Comparison of ENCODE assay signal across 29 cellular contexts in genomic region chr17:57540596-57540995, GRCh38.
DNase-seq lines count a peak whose midpoint lies in the region; ATAC-seq and TF ChIP-seq lines count a peak whose summit lies in the region.
"Had no signal": no experiment of that assay in that cellular context is flagged by ENCODE, and none has a peak within 500 bp of the region (broad histone marks: within the 10 kb centered on the region; RNA-seq: fewer than 3 reads in every experiment).

No MANE protein-coding gene starts in this region.

- no peaks in the 10 kb centered on the region for H3K36me3 Mint-ChIP-seq in WTC11
- H3K36me3 Mint-ChIP-seq: mesothelial cell of epicardium; natural killer cell treated with Interleukin-12 subunit alpha and Interleukin-12 subunit beta and Interleukin-15 and Interleukin-18, amount 100 ng/mL, for 72 hours had no signal

- H3K36me3 ChIP-seq in KMS-11 (ENCODE audit: insufficient read depth) (no peaks in the 10 kb centered on the region), hepatocyte (replicated peaks; ENCODE audit: insufficient read depth, low read depth) (no peaks in the 10 kb centered on the region), transverse colon (no peaks in the 10 kb centered on the region)
- H3K36me3 ChIP-seq: left ventricle myocardium inferior had no signal

- POLR2A ChIA-PET in WTC11 (lab: Charles Lee) (interaction anchor here (0.6 kb wide), 1 partner anchor 107 kb away, joined by 6 read pairs; no protein-coding TSS in a partner anchor), HEK293T (lab: Yijun Ruan, JAX) (no interaction called here)

- intact Hi-C loops in transverse colon (cut with DNase I; ENCODE audit: low total_unique reads): no loop called here

- H3K27ac ChIP-seq in KMS-11 (peak overlapping the region; percentile 79), hepatocyte (peak overlapping the region; percentile 86), transverse colon (no peak overlapping the region)
- H3K27ac ChIP-seq: foreskin keratinocyte had no signal

- H3K4me3 Mint-ChIP-seq in WTC11: no peak overlapping the region
- H3K4me3 Mint-ChIP-seq: activated naive CD8-positive, alpha-beta T cell treated with anti-CD3 and anti-CD28 coated beads, Interleukin-2, amount 10 ng/mL, durations not matched to agents 7 days and 5 days; CD8-positive, alpha-beta memory T cell; mesothelial cell of epicardium; natural killer cell treated with Interleukin-12 subunit alpha and Interleukin-12 subunit beta and Interleukin-15 and Interleukin-18, amount 100 ng/mL, for 72 hours had no signal

- H3K27ac Mint-ChIP-seq in WTC11: no peak overlapping the region
- H3K27ac Mint-ChIP-seq: activated naive CD8-positive, alpha-beta T cell treated with anti-CD3 and anti-CD28 coated beads, Interleukin-2, amount 10 ng/mL, durations not matched to agents 7 days and 5 days; mesothelial cell of epicardium had no signal

- no peak for TF ChIP-seq POLR2A in transverse colon (IDR thresholded peaks at IDR 0.05)

- H3K4me2 ChIP-seq in KMS-11 (peak overlapping the region; percentile 79), hepatocyte (no peak overlapping the region)

- H2AFZ ChIP-seq in KMS-11 (ENCODE audit: low read depth) (no peak overlapping the region), hepatocyte (no peak overlapping the region)
- H2AFZ ChIP-seq: parathyroid adenoma had no signal

- TF ChIP-seq EP300 in transverse colon (IDR thresholded peaks at IDR 0.05; ENCODE audit: low read depth): no peak

- H3K4me1 Mint-ChIP-seq in WTC11: peaks cover 49% of the 10 kb centered on the region

- 0 out of 2 replicates have a peak, but pooled peaks have one; percentile 25 for ATAC-seq in WTC11
- ATAC-seq: foreskin keratinocyte; natural killer cell treated with Interleukin-12 subunit alpha and Interleukin-12 subunit beta and Interleukin-15 and Interleukin-18, amount 100 ng/mL, for 72 hours; right cardiac atrium; Right ventricle myocardium inferior had no signal

- no peak for DNase-seq in WTC11 (ENCODE audit: low spot score)
- DNase-seq in hepatocyte (ENCODE audit: low spot score): no peak
- DNase-seq in transverse colon: peak; percentile 18
- DNase-seq in HEK293T (ENCODE audit: extremely low spot score): no peak
- DNase-seq in NOMO-1 treated with DMSO at 0.1 percent for 48 hours (lab: John Stamatoyannopoulos, UW; ENCODE audit: unreplicated experiment): no peak
- DNase-seq in effector CD4-positive, alpha-beta T cell: no peak
- DNase-seq: activated CD4-positive, alpha-beta T cell treated with anti-CD3 and anti-CD28 coated beads, Interleukin-2, amount 50 U/mL, for 4 hours; activated CD4-positive, CD25-positive, alpha-beta regulatory T cell; activated CD8-positive, alpha-beta memory T cell treated with anti-CD3 and anti-CD28 coated beads, Interleukin-2, amount 50 U/mL, for 4 hours; activated effector memory CD4-positive, alpha-beta T cell treated with anti-CD3 and anti-CD28 coated beads, Interleukin-2, amount 50 U/mL, for 16 hours; activated naive CD8-positive, alpha-beta T cell treated with anti-CD3 and anti-CD28 coated beads, Interleukin-2, amount 10 ng/mL, durations not matched to agents 7 days and 5 days; CD8-positive, alpha-beta memory T cell; effector CD8-positive, alpha-beta T cell; erythroblast; foreskin keratinocyte; Kasumi-1; left ventricle myocardium inferior; NCI-H1048; NCI-H1930; NCI-H69; right cardiac atrium; stimulated activated CD4-positive, alpha-beta T cell treated with anti-CD3 and anti-CD28 coated beads, Interleukin-4, amount 100 ng/mL, for 24 hours; stimulated activated naive CD4-positive, alpha-beta T cell treated with Interleukin-2 at 50 U/mL for 16 hours; testis had no signal

- WGBS in hepatocyte (ENCODE audit: low lambda C conversion rate, missing lambda C conversion rate): 98% methylated on average over 2 of the region's 2 CpGs
- 88 to 100% methylated on average over 1 to 2 of the region's 2 CpGs for WGBS in transverse colon (ENCODE audit: low coverage in 1 of 2), 2 donors

- CTCF ChIA-PET in WTC11 (lab: Charles Lee): interaction anchor here (0.8 to 1.8 kb wide), 5 partner anchors 10 to 298 kb away, joined by 4 to 7 read pairs (median 5); no protein-coding TSS in a partner anchor
- CTCF ChIA-PET in HEK293T (lab: Yijun Ruan, JAX): interaction anchor here (0.6 to 1.7 kb wide), 3 partner anchors 11 to 412 kb away, joined by 3 to 4 read pairs (median 3); no protein-coding TSS in a partner anchor

- H3K27me3 ChIP-seq in KMS-11 (ENCODE audit: insufficient read depth, low read depth): no peaks in the 10 kb centered on the region
- H3K27me3 ChIP-seq in hepatocyte: no peaks in the 10 kb centered on the region
- H3K27me3 ChIP-seq in transverse colon: no peaks in the 10 kb centered on the region
- H3K27me3 ChIP-seq: foreskin keratinocyte, testis had no signal

- H3K9me3 ChIP-seq in hepatocyte (ENCODE audit: low read depth) (no peaks in the 10 kb centered on the region), transverse colon (no peaks in the 10 kb centered on the region)
- H3K9me3 ChIP-seq: left ventricle myocardium inferior, testis had no signal

- no peaks in the 10 kb centered on the region for H3K9me3 Mint-ChIP-seq in WTC11
- H3K9me3 Mint-ChIP-seq: activated naive CD8-positive, alpha-beta T cell treated with anti-CD3 and anti-CD28 coated beads, Interleukin-2, amount 10 ng/mL, durations not matched to agents 7 days and 5 days; CD8-positive, alpha-beta memory T cell; mesothelial cell of epicardium; natural killer cell treated with Interleukin-12 subunit alpha and Interleukin-12 subunit beta and Interleukin-15 and Interleukin-18, amount 100 ng/mL, for 72 hours had no signal

- peaks cover 11% of the 10 kb centered on the region; the same call in 1 of the 2 replicates for H3K79me2 ChIP-seq in KMS-11 (ENCODE audit: insufficient read depth, low read depth)
- H3K79me2 ChIP-seq in hepatocyte: peaks cover 29% of the 10 kb centered on the region

- in situ Hi-C loops in transverse colon (cut with MboI; ENCODE audit: low pct_ligation_motif_present in 1 of 4, low pct_unique_long_range_greater_than_20kb in 1 of 4, low sequenced_read_pairs in 3 of 4): no loop called here

- H3K4me1 ChIP-seq in KMS-11 (ENCODE audit: low read depth, poor library complexity, severe bottlenecking): peaks cover 84% of the 10 kb centered on the region
- H3K4me1 ChIP-seq in hepatocyte (ENCODE audit: insufficient read depth): peaks cover 70% of the 10 kb centered on the region
- H3K4me1 ChIP-seq in transverse colon: peaks cover 0 to 20% (median 7%) of the 10 kb centered on the region in 4 donors
- H3K4me1 ChIP-seq: foreskin keratinocyte had no signal

- H3K9me2 ChIP-seq in hepatocyte (replicated peaks; ENCODE audit: insufficient read depth): no peaks in the 10 kb centered on the region

- H3K9ac ChIP-seq in KMS-11: peak overlapping the region; percentile 15; the same call in 1 of the 2 replicates
- H3K9ac ChIP-seq: parathyroid adenoma had no signal

- no peak for TF ChIP-seq CTCF in KMS-11 (conservative IDR thresholded peaks at IDR 0.05; ENCODE audit: low read depth, low read length)
- TF ChIP-seq CTCF in WTC11 (IDR thresholded peaks at IDR 0.05): no peak
- TF ChIP-seq CTCF in hepatocyte (IDR thresholded peaks at IDR 0.05; ENCODE audit: poor library complexity): no peak
- no peak for TF ChIP-seq CTCF in transverse colon (IDR thresholded peaks at IDR 0.05)

- no peaks in the 10 kb centered on the region for H3K27me3 Mint-ChIP-seq in WTC11 (ENCODE audit: low read depth)
- H3K27me3 Mint-ChIP-seq: activated naive CD8-positive, alpha-beta T cell treated with anti-CD3 and anti-CD28 coated beads, Interleukin-2, amount 10 ng/mL, durations not matched to agents 7 days and 5 days; CD8-positive, alpha-beta memory T cell; natural killer cell treated with Interleukin-12 subunit alpha and Interleukin-12 subunit beta and Interleukin-15 and Interleukin-18, amount 100 ng/mL, for 72 hours had no signal

- H4K20me1 ChIP-seq in KMS-11 (ENCODE audit: insufficient read depth) (no peaks in the 10 kb centered on the region), hepatocyte (ENCODE audit: insufficient read depth, poor library complexity, severe bottlenecking) (no peaks in the 10 kb centered on the region)

- H3K4me3 ChIP-seq in KMS-11 (IDR thresholded peaks at IDR 0.05; ENCODE audit: insufficient read depth, low read depth, low read length) (no peak overlapping the region), hepatocyte (no peak overlapping the region), transverse colon (no peak overlapping the region)
- H3K4me3 ChIP-seq: left ventricle myocardium inferior, testis had no signal

TF ChIP-seq in WTC11, 78 proteins besides CTCF, POLR2A, EP300 and RAD21 (continues in another document):
- no peak for TF ChIP-seq ERG (CRISPR knock-in tag; IDR thresholded peaks at IDR 0.05)

TF ChIP-seq in HEK293T, 16 proteins besides CTCF, POLR2A, EP300 and RAD21:
- TF ChIP-seq CTBP1 (IDR thresholded peaks at IDR 0.05; ENCODE audit: borderline replicate concordance) (no peak), LEF1 (IDR thresholded peaks at IDR 0.05; ENCODE audit: borderline replicate concordance) (no peak), ZNF384 (IDR thresholded peaks at IDR 0.05) (no peak), TARDBP (IDR thresholded peaks at IDR 0.05) (no peak), BHLHE40 (IDR thresholded peaks at IDR 0.05; ENCODE audit: borderline replicate concordance) (no peak)
- TF ChIP-seq, protein P1, sequence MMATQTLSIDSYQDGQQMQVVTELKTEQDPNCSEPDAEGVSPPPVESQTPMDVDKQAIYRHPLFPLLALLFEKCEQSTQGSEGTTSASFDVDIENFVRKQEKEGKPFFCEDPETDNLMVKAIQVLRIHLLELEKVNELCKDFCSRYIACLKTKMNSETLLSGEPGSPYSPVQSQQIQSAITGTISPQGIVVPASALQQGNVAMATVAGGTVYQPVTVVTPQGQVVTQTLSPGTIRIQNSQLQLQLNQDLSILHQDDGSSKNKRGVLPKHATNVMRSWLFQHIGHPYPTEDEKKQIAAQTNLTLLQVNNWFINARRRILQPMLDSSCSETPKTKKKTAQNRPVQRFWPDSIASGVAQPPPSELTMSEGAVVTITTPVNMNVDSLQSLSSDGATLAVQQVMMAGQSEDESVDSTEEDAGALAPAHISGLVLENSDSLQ (IDR thresholded peaks at IDR 0.05): no peak

Comparison
In these comparisons a context has a peak if more than half of its experiments do, and no peak if none do; other contexts are left out.
1. H3K27ac ChIP-seq: peak in KMS-11 (single experiment) and hepatocyte (single experiment); none in transverse colon (0 of 4).